17 cellular contexts compared by ENCODE assay signal in genomic region chr21:33367309-33367973, GRCh38. TPM values are rescaled to one million over a fixed set of nuclear protein-coding genes. Genes with fewer than 3 reads are reported as not detected.
A peak's percentile ranks its signal among the peaks of the same experiment; 100 is the strongest.
DNase-seq lines count a peak whose midpoint lies in the region; ATAC-seq and TF ChIP-seq lines count a peak whose summit lies in the region.
"Had no signal": no experiment of that assay in that cellular context is flagged by ENCODE, and none has a peak within 500 bp of the region (broad histone marks: within the 10 kb centered on the region; RNA-seq: fewer than 3 reads in every experiment).

No MANE protein-coding gene starts in this region.

- no peak overlapping the region for H4K5ac ChIP-seq in H9 (ENCODE audit: insufficient read length, low read depth, low read length)

- DNase-seq in H9 (peak; percentile 76), endothelial cell (ENCODE audit: low spot score) (no peak), NOMO-1 (lab: John Stamatoyannopoulos, UW; ENCODE audit: unreplicated experiment in 2 of 2) (no peak), GM10248 (ENCODE audit: extremely low spot score) (no peak), heart right ventricle (no peak)
- DNase-seq: activated CD4-positive, CD25-positive, alpha-beta regulatory T cell; activated gamma-delta T cell treated with Interleukin-2 at 50 U/mL for 16 hours; CD4-positive, alpha-beta memory T cell; cerebellar nuclear complex; lower lobe of right lung; NCI-H2029; occipital lobe; testis had no signal

- H3K79me2 ChIP-seq in H9 (ENCODE audit: insufficient read depth, low read length) (no peaks in the 10 kb centered on the region), SU-DHL-6 (ENCODE audit: insufficient read depth, low read length) (no peaks in the 10 kb centered on the region)

- peak overlapping the region in 9 of 11 experiments; percentile 10 to 55 (median 42); a peak in 14 of 22 replicates for H3K27ac ChIP-seq in BLaER1 treated with 17β-estradiol and CSF1 and Interleukin-3, amounts not matched to agents 10 nM and 100 nM
- peak overlapping the region; percentile 78 for H3K27ac ChIP-seq in H9 (ENCODE audit: insufficient read length, low read depth, low read length)
- peak overlapping the region; percentile 34; the same call in 1 of the 2 replicates for H3K27ac ChIP-seq in SU-DHL-6 (ENCODE audit: low read depth, low read length)
- no peak overlapping the region for H3K27ac ChIP-seq in heart right ventricle
- H3K27ac ChIP-seq: esophagus muscularis mucosa, lower lobe of right lung, testis had no signal

- H3K9me3 Mint-ChIP-seq in H9 (peaks cover 32 to 44% of the 10 kb centered on the region in 2 experiments), endothelial cell (ENCODE audit: unreplicated experiment) (peaks cover 17% of the 10 kb centered on the region)

- H3K9ac ChIP-seq in BLaER1 treated with 17β-estradiol and CSF1 and Interleukin-3, amounts not matched to agents 10 nM and 100 nM = no peak overlapping the region
- no peak overlapping the region for H3K9ac ChIP-seq in H9 (ENCODE audit: extremely low read depth, insufficient read length, low read length)
- no peak overlapping the region for H3K9ac ChIP-seq in SU-DHL-6 (ENCODE audit: low read length)

- H3K23me2 ChIP-seq in H9 (ENCODE audit: insufficient read length, low read depth, low read length, poor library complexity, severe bottlenecking) = peaks cover 2% of the 10 kb centered on the region

- H3K4me1 Mint-ChIP-seq in H9 (peaks cover 3 to 6% of the 10 kb centered on the region in 2 experiments), endothelial cell (ENCODE audit: unreplicated experiment) (peaks cover 4% of the 10 kb centered on the region)

- H3K27me3 ChIP-seq in BLaER1 treated with 17β-estradiol and CSF1 and Interleukin-3, amounts not matched to agents 10 nM and 100 nM = no peaks in the 10 kb centered on the region
- no peaks in the 10 kb centered on the region for H3K27me3 ChIP-seq in H9 (ENCODE audit: insufficient read depth, low read length)
- no peaks in the 10 kb centered on the region for H3K27me3 ChIP-seq in SU-DHL-6 (ENCODE audit: low read length)
- no peaks in the 10 kb centered on the region for H3K27me3 ChIP-seq in heart right ventricle
- H3K27me3 ChIP-seq: esophagus muscularis mucosa, testis had no signal

- no peak overlapping the region for H4K8ac ChIP-seq in H9 (replicated peaks; ENCODE audit: insufficient read length, low read depth, low read length)

- H3K4ac ChIP-seq in H9 (ENCODE audit: low read depth, low read length) = no peak overlapping the region; the same call in 1 of the 2 replicates

- no CpG with 5 or more reads among the region's 7 CpGs for WGBS in H9 (ENCODE audit: extremely low coverage, insufficient read length, low lambda C conversion rate)
- 87 to 89% methylated on average over 7 of the region's 7 CpGs for WGBS in heart right ventricle, 2 donors

- no peak overlapping the region for H3K23ac ChIP-seq in H9 (ENCODE audit: insufficient read length, low read depth, low read length)

- H2AFZ ChIP-seq in H9 (ENCODE audit: low read length) (no peak overlapping the region), SU-DHL-6 (ENCODE audit: low read depth, low read length, severe bottlenecking) (no peak overlapping the region)

- no peaks in the 10 kb centered on the region for H3K9me2 ChIP-seq in SU-DHL-6 (replicated peaks; ENCODE audit: insufficient read depth, low read length)

- H3K79me1 ChIP-seq in H9 (ENCODE audit: insufficient read depth, low read depth, low read length, poor library complexity, severe bottlenecking) = no peaks in the 10 kb centered on the region

- peaks cover 12% of the 10 kb centered on the region for H3F3A ChIP-seq in SU-DHL-6 (ENCODE audit: insufficient read depth)

- H2BK5ac ChIP-seq in H9 (ENCODE audit: insufficient read length, low read length) = peak overlapping the region; percentile 58

- H3K4me3 ChIP-seq in BLaER1 treated with 17β-estradiol and CSF1 and Interleukin-3, amounts not matched to agents 10 nM and 100 nM = peak overlapping the region in 1 of 10 experiments; percentile 25; a peak in 2 of 20 replicates
- H3K4me3 ChIP-seq in SU-DHL-6 (ENCODE audit: insufficient read depth, low read length, poor library complexity, severe bottlenecking) = no peak overlapping the region
- no peak overlapping the region for H3K4me3 ChIP-seq in heart right ventricle
- H3K4me3 ChIP-seq: esophagus muscularis mucosa, lower lobe of right lung, testis had no signal

- no peak overlapping the region for H3K18ac ChIP-seq in H9 (ENCODE audit: insufficient read length, low read depth, low read length)

- H3K4me2 ChIP-seq in BLaER1 treated with 17β-estradiol and CSF1 and Interleukin-3, amounts not matched to agents 10 nM and 100 nM = no peak overlapping the region
- H3K4me2 ChIP-seq in H9 (ENCODE audit: insufficient read depth, insufficient read length, low read length) = no peak overlapping the region
- H3K4me2 ChIP-seq in SU-DHL-6 (ENCODE audit: low read depth, low read length, poor library complexity, severe bottlenecking) = no peak overlapping the region

- peaks cover 0 to 26% (median 7%) of the 10 kb centered on the region in 11 experiments; a peak in 13 of 22 replicates for H3K36me3 ChIP-seq in BLaER1 treated with 17β-estradiol and CSF1 and Interleukin-3, amounts not matched to agents 10 nM and 100 nM
- no peaks in the 10 kb centered on the region for H3K36me3 ChIP-seq in SU-DHL-6 (ENCODE audit: low read length)
- no peaks in the 10 kb centered on the region for H3K36me3 ChIP-seq in heart right ventricle
- H3K36me3 ChIP-seq: esophagus muscularis mucosa, lower lobe of right lung had no signal

- peaks cover 3% of the 10 kb centered on the region; the same call in 1 of the 2 replicates for H3K27me3 Mint-ChIP-seq in H9 (ENCODE audit: low read depth)
- peaks cover 2% of the 10 kb centered on the region for H3K27me3 Mint-ChIP-seq in endothelial cell (ENCODE audit: unreplicated experiment)

- no peak overlapping the region for H4K91ac ChIP-seq in H9 (ENCODE audit: insufficient read length, low read depth, low read length)

- H3T11ph ChIP-seq in H9 (ENCODE audit: low read length) = no peak overlapping the region

- no peaks in the 10 kb centered on the region for H4K20me1 ChIP-seq in BLaER1 treated with 17β-estradiol and CSF1 and Interleukin-3, amounts not matched to agents 10 nM and 100 nM
- H4K20me1 ChIP-seq in H9 (ENCODE audit: control insufficient read depth, insufficient read depth, insufficient read length) (no peaks in the 10 kb centered on the region), SU-DHL-6 (ENCODE audit: low read depth, low read length) (no peaks in the 10 kb centered on the region)

- no peak overlapping the region for H2BK15ac ChIP-seq in H9 (ENCODE audit: low read depth, low read length)

- no peak for ATAC-seq in HG03439 (IDR thresholded peaks at IDR 0.05; ENCODE audit: unreplicated experiment)
- ATAC-seq in heart right ventricle = no peak
- ATAC-seq: lower lobe of right lung had no signal

- peaks cover 7 to 59% (median 31%) of the 10 kb centered on the region in 10 experiments for H3K4me1 ChIP-seq in BLaER1 treated with 17β-estradiol and CSF1 and Interleukin-3, amounts not matched to agents 10 nM and 100 nM
- H3K4me1 ChIP-seq in H9 (ENCODE audit: insufficient read depth, low read length) = no peaks in the 10 kb centered on the region
- peaks cover 0 to 34% (median 1%) of the 10 kb centered on the region in 9 donors for H3K4me1 ChIP-seq in heart right ventricle
- H3K4me1 ChIP-seq: testis had no signal

- intact Hi-C loops in heart right ventricle (cut with DNase I) = loop anchor here in 2 of 10 donors (10.0 kb wide), 1 partner anchor 77 kb away; no protein-coding TSS in a partner anchor

- peak overlapping the region; percentile 93 for H3K56ac ChIP-seq in H9 (ENCODE audit: insufficient read length, low read depth, low read length)

- peak overlapping the region in 2 of 3 experiments; percentile 21 to 62; a peak in 4 of 7 replicates for H3K27ac Mint-ChIP-seq in H9
- peak overlapping the region; percentile 0 for H3K27ac Mint-ChIP-seq in endothelial cell (ENCODE audit: unreplicated experiment)

- POLR2A ChIA-PET in GM10248 (lab: Yijun Ruan, JAX) = no interaction called here

- H2BK120ac ChIP-seq in H9 (ENCODE audit: low read depth, low read length, poor library complexity, severe bottlenecking) = no peak overlapping the region

- no peak overlapping the region for H2AK5ac ChIP-seq in H9 (ENCODE audit: insufficient read length, low read length)

- TF ChIP-seq CTCF in H9 (conservative IDR thresholded peaks at IDR 0.05) (no peak), SU-DHL-6 (IDR thresholded peaks at IDR 0.05; ENCODE audit: insufficient read depth, low read length, poor library complexity, severe bottlenecking) (no peak), endothelial cell (IDR thresholded peaks at IDR 0.05; ENCODE audit: unreplicated experiment) (no peak), GM10248 (IDR thresholded peaks at IDR 0.05; ENCODE audit: control extremely low read depth, extremely low read depth, low read depth, missing control alignments) (no peak), heart right ventricle (IDR thresholded peaks at IDR 0.05) (no peak)

- peaks cover 45 to 66% (median 53%) of the 10 kb centered on the region in 11 experiments for H3K9me3 ChIP-seq in BLaER1 treated with 17β-estradiol and CSF1 and Interleukin-3, amounts not matched to agents 10 nM and 100 nM (replicated peaks in 1 of 11)
- H3K9me3 ChIP-seq in H9 (ENCODE audit: control insufficient read depth, low read depth, low read length) (peaks cover 4% of the 10 kb centered on the region), SU-DHL-6 (ENCODE audit: insufficient read depth, low read length) (peaks cover 18% of the 10 kb centered on the region; the same call in 1 of the 2 replicates), heart right ventricle (peaks cover 0 to 31% (median 13%) of the 10 kb centered on the region in 11 donors)
- H3K9me3 ChIP-seq: testis had no signal

- no peak overlapping the region for H3K14ac ChIP-seq in H9 (ENCODE audit: insufficient read depth, low read length)

- CTCF ChIA-PET in GM10248 (lab: Yijun Ruan, JAX) = interaction anchor here (0.8 to 1.5 kb wide), 6 partner anchors 14 to 170 kb away, joined by 3 to 4 read pairs (median 3); no protein-coding TSS in a partner anchor

- no peak overlapping the region for H2BK20ac ChIP-seq in H9 (ENCODE audit: low read depth, low read length, poor library complexity, severe bottlenecking)

- no peak overlapping the region for H3K4me3 Mint-ChIP-seq in H9
- peak overlapping the region; percentile 57 for H3K4me3 Mint-ChIP-seq in endothelial cell (ENCODE audit: unreplicated experiment)
- H3K4me3 Mint-ChIP-seq: CD4-positive, alpha-beta memory T cell had no signal

- H2BK12ac ChIP-seq in H9 (ENCODE audit: insufficient read length, low read depth, low read length) = no peak overlapping the region

- H3K36me3 Mint-ChIP-seq in H9 (ENCODE audit: insufficient read depth in 1 of 3, low read depth in 3 of 3) (peaks cover 16 to 39% (median 32%) of the 10 kb centered on the region in 3 experiments), endothelial cell (ENCODE audit: low read depth, unreplicated experiment) (peaks cover 24% of the 10 kb centered on the region)

RNA-seq across cellular contexts. Expression of gene IFNGR2, which starts 35.8 kb away (rescaled TPM):
- total RNA-seq in H9 (2021) (44.1 and 46.1 TPM in 2 replicates), endothelial cell (ENCODE audit: unreplicated experiment) (32.1 TPM), heart right ventricle (10 to 100 TPM; 29.2 to 71.3 (median 36.3) TPM)
- polyA plus RNA-seq in heart right ventricle = 10 to 100 TPM; 27.4 to 34.3 TPM

RNA-seq across cellular contexts. Expression of gene IFNAR1, which starts 42.7 kb away (rescaled TPM):
- total RNA-seq in H9 (2021) (14.2 and 15.8 TPM in 2 replicates), endothelial cell (ENCODE audit: unreplicated experiment) (34.8 TPM), heart right ventricle (10 to 100 TPM; 16.5 to 38.5 (median 23.9) TPM)
- polyA plus RNA-seq in heart right ventricle = 10 to 100 TPM in 1 of 2 donors, 1 to 10 TPM in 1; 7.4 to 10.1 TPM

Comparison
In these comparisons a context has a peak if more than half of its experiments do, and no peak if none do; other contexts are left out.
1. H3K27ac ChIP-seq: peak in BLaER1 treated with 17β-estradiol and CSF1 and Interleukin-3, amounts not matched to agents 10 nM and 100 nM (9 of 11), H9 (single experiment) and SU-DHL-6 (single experiment); none in heart right ventricle (0 of 10).